ENCODE assay signal across 8 cellular contexts in the genomic region with DNA sequence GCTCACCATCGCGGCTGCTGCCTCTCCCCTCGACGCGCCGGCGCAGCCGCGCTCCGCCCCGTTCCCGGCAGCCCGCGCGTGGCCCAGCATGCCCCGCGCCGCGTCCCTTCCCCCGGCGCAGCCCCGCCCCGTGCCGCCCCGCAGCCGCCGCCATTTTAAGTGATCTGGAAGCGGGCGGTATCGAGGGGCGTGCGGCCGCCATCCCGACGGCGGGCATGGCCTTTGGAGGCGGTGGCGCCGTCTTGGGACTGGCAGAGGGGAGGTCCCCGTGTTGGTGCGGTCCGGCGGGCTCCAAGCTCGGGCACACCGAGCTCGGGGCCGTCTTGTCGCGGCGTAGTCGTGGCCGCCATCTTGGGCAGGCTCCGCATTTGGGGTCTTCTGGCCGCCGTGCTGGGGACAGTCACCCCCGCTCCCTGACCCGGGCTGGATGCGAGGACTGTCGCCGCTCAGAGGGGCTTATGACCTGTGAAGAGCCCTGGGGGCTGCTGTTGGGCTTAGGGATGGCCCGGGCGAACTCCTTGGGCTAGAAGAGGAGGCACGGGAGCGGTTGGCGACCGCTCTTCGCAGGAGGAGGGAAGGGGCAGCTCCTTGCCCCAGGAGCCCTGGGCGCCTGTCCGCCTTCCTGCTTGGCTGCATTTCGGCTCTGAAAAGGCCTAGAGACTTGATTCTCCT. TPM values are rescaled to one million over a fixed set of nuclear protein-coding genes. Genes with fewer than 3 reads are reported as not detected.
A peak's percentile ranks its signal among the peaks of the same experiment; 100 is the strongest.
DNase-seq lines count a peak whose midpoint lies in the region; ATAC-seq and TF ChIP-seq lines count a peak whose summit lies in the region.

A gene (minus strand): TSS at position 50 of the 672 bp plus-strand sequence. CDS start 41 bp downstream, at position 9.

- no peaks in the 10 kb centered on the region for H3K9me3 Mint-ChIP-seq in IgD-negative memory B cell
- no peaks in the 10 kb centered on the region for H3K9me3 Mint-ChIP-seq in naive thymus-derived CD8-positive, alpha-beta T cell
- no peaks in the 10 kb centered on the region for H3K9me3 Mint-ChIP-seq in stimulated activated naive B cell treated with anti-CD40 and anti-IgM and Interleukin-4, amounts not matched to agents 10 μg/mL and 1 μg/mL and 100 μg/mL, for 72 hours

- POLR2A ChIA-PET in naive thymus-derived CD8-positive, alpha-beta T cell (lab: Charles Lee): interaction anchor here (1.0 to 8.2 kb wide), 18 partner anchors 8 to 813 kb away, joined by 3 to 128 read pairs (median 6); a partner anchor contains a TSS

- peaks cover 7% of the 10 kb centered on the region for H3K36me3 ChIP-seq in fibroblast of lung (ENCODE audit: control insufficient read depth, insufficient read depth, low read length)

- H3K4me2 ChIP-seq in fibroblast of lung (ENCODE audit: extremely low read depth, insufficient read depth, low read length): peak within 1 kb of the TSS; percentile 99

- H3K27me3 Mint-ChIP-seq in IgD-negative memory B cell: no peaks in the 10 kb centered on the region
- no peaks in the 10 kb centered on the region for H3K27me3 Mint-ChIP-seq in naive thymus-derived CD8-positive, alpha-beta T cell
- H3K27me3 Mint-ChIP-seq in stimulated activated naive B cell treated with anti-CD40 and anti-IgM and Interleukin-4, amounts not matched to agents 10 μg/mL and 1 μg/mL and 100 μg/mL, for 72 hours: no peaks in the 10 kb centered on the region

- no peak for TF ChIP-seq CTCF in fibroblast of lung (conservative IDR thresholded peaks at IDR 0.05 in 1 of 2, IDR thresholded peaks at IDR 0.05 in 1 of 2; ENCODE audit: low read depth in 1 of 2, low read length in 2 of 2)

- peaks cover 17 to 26% (median 17%) of the 10 kb centered on the region in 3 donors for H3K4me1 Mint-ChIP-seq in IgD-negative memory B cell
- H3K4me1 Mint-ChIP-seq in naive thymus-derived CD8-positive, alpha-beta T cell: peaks cover 23 to 58% (median 48%) of the 10 kb centered on the region in 4 donors
- H3K4me1 Mint-ChIP-seq in stimulated activated naive B cell treated with anti-CD40 and anti-IgM and Interleukin-4, amounts not matched to agents 10 μg/mL and 1 μg/mL and 100 μg/mL, for 72 hours: peaks cover 30 to 45% of the 10 kb centered on the region in 2 donors

- no peaks in the 10 kb centered on the region for H4K20me1 ChIP-seq in fibroblast of lung (ENCODE audit: control insufficient read depth, extremely low read depth, insufficient read depth, low read length)

- H2AFZ ChIP-seq in fibroblast of lung (ENCODE audit: low read length): peak within 1 kb of the TSS; percentile 77

- H3K9ac ChIP-seq in fibroblast of lung (ENCODE audit: insufficient read depth, low read length): peak within 1 kb of the TSS; percentile 100

- no peaks in the 10 kb centered on the region for H3K9me3 ChIP-seq in fibroblast of lung (ENCODE audit: control insufficient read depth, insufficient read depth, low read depth, low read length)

- H3K27ac Mint-ChIP-seq in IgD-negative memory B cell: peak within 1 kb of the TSS; percentile 97 to 99 (median 98)
- peak within 1 kb of the TSS; percentile 96 to 99 (median 99) for H3K27ac Mint-ChIP-seq in naive thymus-derived CD8-positive, alpha-beta T cell
- peak within 1 kb of the TSS; percentile 98 for H3K27ac Mint-ChIP-seq in stimulated activated naive B cell treated with anti-CD40 and anti-IgM and Interleukin-4, amounts not matched to agents 10 μg/mL and 1 μg/mL and 100 μg/mL, for 72 hours

- H3K36me3 Mint-ChIP-seq in IgD-negative memory B cell: no peaks in the 10 kb centered on the region
- H3K36me3 Mint-ChIP-seq in naive thymus-derived CD8-positive, alpha-beta T cell: peaks cover 0 to 23% (median 3%) of the 10 kb centered on the region in 3 donors
- peaks cover 14 to 20% of the 10 kb centered on the region in 2 donors for H3K36me3 Mint-ChIP-seq in stimulated activated naive B cell treated with anti-CD40 and anti-IgM and Interleukin-4, amounts not matched to agents 10 μg/mL and 1 μg/mL and 100 μg/mL, for 72 hours

- H3K4me3 ChIP-seq in fibroblast of lung (replicated peaks in 1 of 4; ENCODE audit: control extremely low read depth in 1 of 4, insufficient read depth in 1 of 4, low read depth in 3 of 4, low read length in 4 of 4): peak within 1 kb of the TSS; percentile 82 to 96 (median 90)

- DNase-seq in DMS 273 (lab: John Stamatoyannopoulos, UW; ENCODE audit: unreplicated experiment): peak; percentile 95
- DNase-seq in RKO (ENCODE audit: low spot score): peak; percentile 82
- peak; percentile 82 to 87 for DNase-seq in activated T-helper 1 cell treated with anti-CD3 and anti-CD28 coated beads, Interleukin-2, amount 50 U/mL, for 16 hours (ENCODE audit: low read depth in 1 of 2, low spot score in 1 of 2)
- peak; percentile 72 to 75 for DNase-seq in fibroblast of lung (ENCODE audit: low read depth in 2 of 2)
- peak; percentile 81 to 93 (median 88) for DNase-seq in naive thymus-derived CD8-positive, alpha-beta T cell
- DNase-seq in stimulated activated naive B cell treated with anti-CD40 and anti-IgM and Interleukin-4, amounts not matched to agents 10 μg/mL and 1 μg/mL and 100 μg/mL, for 72 hours: peak; percentile 82

- no peaks in the 10 kb centered on the region for H3K27me3 ChIP-seq in fibroblast of lung (ENCODE audit: control insufficient read depth, insufficient read depth, low read length)

- H3K4me3 Mint-ChIP-seq in IgD-negative memory B cell: peak within 1 kb of the TSS; percentile 92 to 98 (median 96)
- peak within 1 kb of the TSS; percentile 89 to 97 (median 96) for H3K4me3 Mint-ChIP-seq in naive thymus-derived CD8-positive, alpha-beta T cell
- peak within 1 kb of the TSS; percentile 95 for H3K4me3 Mint-ChIP-seq in stimulated activated naive B cell treated with anti-CD40 and anti-IgM and Interleukin-4, amounts not matched to agents 10 μg/mL and 1 μg/mL and 100 μg/mL, for 72 hours

- H3K79me2 ChIP-seq in fibroblast of lung (ENCODE audit: control insufficient read depth, insufficient read depth, low read length): peaks cover 48% of the 10 kb centered on the region

- H3K27ac ChIP-seq in fibroblast of lung (ENCODE audit: insufficient read depth, low read length): peak within 1 kb of the TSS; percentile 100

- H3K4me1 ChIP-seq in fibroblast of lung (ENCODE audit: control insufficient read depth, extremely low read depth, insufficient read depth, low read length): peaks cover 10% of the 10 kb centered on the region

- ATAC-seq in GM21447 (IDR thresholded peaks at IDR 0.05; ENCODE audit: unreplicated experiment): peak; percentile 77
- peak; percentile 82 to 89 for ATAC-seq in naive thymus-derived CD8-positive, alpha-beta T cell
- peak; percentile 91 to 93 for ATAC-seq in stimulated activated naive B cell treated with anti-CD40 and anti-IgM and Interleukin-4, amounts not matched to agents 10 μg/mL and 1 μg/mL and 100 μg/mL, for 72 hours (replicated peaks)

RNA-seq across cellular contexts. Expression of the gene that starts here (rescaled TPM):
- 262 TPM for polyA plus RNA-seq in IgD-negative memory B cell
- 227 and 436 TPM in 2 replicates for total RNA-seq in fibroblast of lung
- 124 and 165 TPM in 2 replicates for polyA plus RNA-seq in fibroblast of lung
- 430 and 601 TPM in 2 replicates for polyA plus RNA-seq in fibroblast of lung (2012)
- 180 and 196 TPM in 2 replicates for polyA minus RNA-seq in fibroblast of lung (ENCODE audit: low replicate concordance)
- total RNA-seq in naive thymus-derived CD8-positive, alpha-beta T cell: 100 to 1,000 TPM; 121 to 137 TPM
- polyA plus RNA-seq in naive thymus-derived CD8-positive, alpha-beta T cell: 100 to 1,000 TPM; 230 to 301 (median 288) TPM

Comparison
In these comparisons a context has a peak if more than half of its experiments do, and no peak if none do; other contexts are left out.
1. Peak in every context shown above with its lines: DNase-seq, ATAC-seq, H3K4me3 ChIP-seq and H3K27ac ChIP-seq.